In genomic region chr2:208227581-208228232, GRCh38 we compare ENCODE assay signal across 21 cellular contexts. TPM values are rescaled to one million over a fixed set of nuclear protein-coding genes. Genes with fewer than 3 reads are reported as not detected.
A peak's percentile ranks its signal among the peaks of the same experiment; 100 is the strongest.
DNase-seq lines count a peak whose midpoint lies in the region; ATAC-seq and TF ChIP-seq lines count a peak whose summit lies in the region.
"Had no signal": no experiment of that assay in that cellular context is flagged by ENCODE, and none has a peak within 500 bp of the region (broad histone marks: within the 10 kb centered on the region; RNA-seq: fewer than 3 reads in every experiment).

No MANE protein-coding gene starts in this region.

- H3K9me3 ChIP-seq in lower lobe of right lung, result peaks cover 4% of the 10 kb centered on the region

- H3K9me3 Mint-ChIP-seq in stimulated activated memory B cell treated with anti-CD40 and anti-IgM and Interleukin-4, amounts not matched to agents 10 μg/mL and 1 μg/mL and 100 μg/mL, for 72 hours, result peaks cover 9% of the 10 kb centered on the region

- no peak overlapping the region for H3K27ac ChIP-seq in lower lobe of right lung
- H3K27ac ChIP-seq: BLaER1 had no signal

- H3K27me3 ChIP-seq in lower lobe of right lung (ENCODE audit: low read depth), result no peaks in the 10 kb centered on the region
- H3K27me3 ChIP-seq: BLaER1 had no signal

- H3K4me1 Mint-ChIP-seq in stimulated activated memory B cell treated with anti-CD40 and anti-IgM and Interleukin-4, amounts not matched to agents 10 μg/mL and 1 μg/mL and 100 μg/mL, for 72 hours, result no peaks in the 10 kb centered on the region
- H3K4me1 Mint-ChIP-seq: CD14-positive monocyte; CD4-positive, alpha-beta memory T cell had no signal

- no peaks in the 10 kb centered on the region for H3K36me3 ChIP-seq in lower lobe of right lung
- H3K36me3 ChIP-seq: BLaER1 had no signal

- ATAC-seq in Right ventricle myocardium inferior (no peak), lower lobe of right lung (peak; percentile 24 to 48), GM21367 (IDR thresholded peaks at IDR 0.05; ENCODE audit: unreplicated experiment) (no peak), GM21576 (IDR thresholded peaks at IDR 0.05; ENCODE audit: unreplicated experiment) (no peak)
- ATAC-seq in stimulated activated memory B cell treated with anti-CD40 and anti-IgM and Interleukin-4, amounts not matched to agents 10 μg/mL and 1 μg/mL and 100 μg/mL, for 72 hours, result peak; percentile 8
- ATAC-seq: HCT116 had no signal

- H3K36me3 Mint-ChIP-seq in stimulated activated memory B cell treated with anti-CD40 and anti-IgM and Interleukin-4, amounts not matched to agents 10 μg/mL and 1 μg/mL and 100 μg/mL, for 72 hours, result no peaks in the 10 kb centered on the region
- H3K36me3 Mint-ChIP-seq: CD14-positive monocyte had no signal

- H3K4me3 Mint-ChIP-seq in stimulated activated memory B cell treated with anti-CD40 and anti-IgM and Interleukin-4, amounts not matched to agents 10 μg/mL and 1 μg/mL and 100 μg/mL, for 72 hours, result no peak overlapping the region
- H3K4me3 Mint-ChIP-seq: CD14-positive monocyte; CD4-positive, alpha-beta memory T cell; HFFc6; IgD-negative memory B cell had no signal

- no peak overlapping the region for H3K4me3 ChIP-seq in lower lobe of right lung
- H3K4me3 ChIP-seq: BLaER1 had no signal

- no peaks in the 10 kb centered on the region for H3K27me3 Mint-ChIP-seq in stimulated activated memory B cell treated with anti-CD40 and anti-IgM and Interleukin-4, amounts not matched to agents 10 μg/mL and 1 μg/mL and 100 μg/mL, for 72 hours
- H3K27me3 Mint-ChIP-seq: IgD-negative memory B cell had no signal

- no peak overlapping the region for H3K27ac Mint-ChIP-seq in stimulated activated memory B cell treated with anti-CD40 and anti-IgM and Interleukin-4, amounts not matched to agents 10 μg/mL and 1 μg/mL and 100 μg/mL, for 72 hours
- H3K27ac Mint-ChIP-seq: CD14-positive monocyte; CD4-positive, alpha-beta memory T cell; HFFc6; IgD-negative memory B cell had no signal

- H3K4me1 ChIP-seq in lower lobe of right lung, result no peaks in the 10 kb centered on the region
- H3K4me1 ChIP-seq: BLaER1 had no signal

- no peak for TF ChIP-seq CTCF in lower lobe of right lung (IDR thresholded peaks at IDR 0.05)

- intact Hi-C loops in Right ventricle myocardium inferior (cut with DNase I), result no loop called here
- intact Hi-C loops in cardiac septum (cut with DNase I), result no loop called here
- intact Hi-C loops in lower lobe of right lung (cut with DNase I), result no loop called here

- DNase-seq in Right ventricle myocardium inferior (ENCODE audit: missing footprints) (peak; percentile 63), cardiac septum (ENCODE audit: low spot score) (no peak), lower lobe of right lung (no peak)
- no peak for DNase-seq in stimulated activated CD4-positive, alpha-beta T cell treated with anti-CD3 and anti-CD28 coated beads, Interleukin-1b, Interleukin-23, amount 100 ng/mL, for 48 hours
- DNase-seq: 8988T; CD4-positive, alpha-beta memory T cell; DMS153; DMS79; GDM1; GOT3; H7; HFFc6 had no signal

RNA-seq across cellular contexts. Expression of gene IDH1, which starts 27.2 kb away (rescaled TPM):
- total RNA-seq in Right ventricle myocardium inferior, result 52.4 TPM
- total RNA-seq in cardiac septum, result 17.7 TPM
- 152 TPM for total RNA-seq in lower lobe of right lung

RNA-seq across cellular contexts. Expression of gene C2orf80, which starts 37.9 kb away (rescaled TPM):
- total RNA-seq in Right ventricle myocardium inferior, result not detected
- total RNA-seq in cardiac septum, result not detected
- not detected for total RNA-seq in lower lobe of right lung
- total RNA-seq: A673; CD4-positive, alpha-beta memory T cell; Daoy; HFFc6 had no signal

RNA-seq across cellular contexts. Expression of gene PIKFYVE, which starts 38.3 kb away (rescaled TPM):
- 14.8 TPM for total RNA-seq in Right ventricle myocardium inferior
- total RNA-seq in cardiac septum, result 20.2 TPM
- total RNA-seq in lower lobe of right lung, result 27.8 TPM

Comparison
In these comparisons a context has a peak if more than half of its experiments do, and no peak if none do; other contexts are left out.
1. ATAC-seq: peak in lower lobe of right lung (2 of 2) and stimulated activated memory B cell treated with anti-CD40 and anti-IgM and Interleukin-4, amounts not matched to agents 10 μg/mL and 1 μg/mL and 100 μg/mL, for 72 hours (single experiment); none in Right ventricle myocardium inferior (single experiment), GM21367 (single experiment) and GM21576 (single experiment).